In the genomic region with DNA sequence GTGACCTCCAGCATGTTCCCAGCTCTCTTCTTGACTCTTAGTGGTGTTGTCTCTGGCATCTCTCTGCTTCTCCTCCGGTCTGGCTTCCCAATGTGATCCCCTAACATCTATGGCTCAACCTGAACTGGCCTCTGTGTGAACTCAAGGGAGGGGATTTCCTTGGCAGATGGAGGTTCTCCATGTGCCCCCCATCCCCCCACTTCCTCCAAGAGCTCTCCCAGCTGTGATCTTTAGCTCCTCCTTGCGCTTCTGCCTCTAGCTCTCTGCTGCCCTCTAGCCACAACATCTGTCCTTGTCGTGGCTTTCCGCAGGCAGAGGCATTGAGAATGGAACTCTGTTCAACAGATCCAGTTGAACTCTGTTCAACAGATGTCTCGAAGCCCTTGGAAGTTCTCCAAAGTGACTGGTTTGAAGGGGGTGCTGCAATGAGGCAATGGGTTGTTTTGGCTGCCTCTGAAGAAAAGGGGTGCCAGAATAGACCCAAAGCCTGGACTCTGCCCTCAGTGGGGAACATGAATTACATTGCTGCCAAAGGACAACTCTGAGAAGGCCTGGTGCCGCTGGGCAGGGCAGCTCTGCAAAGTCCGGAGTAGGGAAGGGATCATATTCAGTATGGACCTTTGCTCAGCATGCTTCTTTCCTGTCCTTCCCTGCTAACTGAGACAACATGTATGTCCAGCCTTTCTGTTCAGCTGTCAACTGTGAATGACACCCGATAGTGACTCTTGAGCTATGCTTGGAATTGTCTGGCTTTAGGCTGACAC, we compare ENCODE assay signal across 8 cellular contexts.
DNase-seq lines count a peak whose midpoint lies in the region; ATAC-seq lines count a peak whose summit lies in the region.

No MANE protein-coding gene starts in this region.

- H3K4me3 Mint-ChIP-seq in activated CD4-positive, alpha-beta T cell treated with anti-CD3 and anti-CD28 coated beads, Interleukin-2, amount 10 ng/mL, durations not matched to agents 7 days and 5 days, result no peak overlapping the region

- no peaks in the 10 kb centered on the region for H3K9me3 Mint-ChIP-seq in activated CD4-positive, alpha-beta T cell treated with anti-CD3 and anti-CD28 coated beads, Interleukin-2, amount 10 ng/mL, durations not matched to agents 7 days and 5 days

- DNase-seq in AG08396 (ENCODE audit: low spot score) (peak; percentile 71), NCI-H526 treated with DMSO at 0.1 percent for 48 hours (lab: John Stamatoyannopoulos, UW) (peak; percentile 24), medulla oblongata (ENCODE audit: extremely low spot score) (peak; percentile 86)
- DNase-seq in activated CD4-positive, alpha-beta T cell treated with anti-CD3 and anti-CD28 coated beads, Interleukin-2, amount 10 ng/mL, durations not matched to agents 7 days and 5 days, result peak; percentile 67
- DNase-seq in effector CD4-positive, alpha-beta T cell, result peak; percentile 6
- DNase-seq in stimulated activated CD8-positive, alpha-beta memory T cell treated with anti-CD3 and anti-CD28 coated beads, Interleukin-4, amount 100 ng/mL, for 4 hours (ENCODE audit: low read depth in 2 of 2, low spot score in 1 of 2), result peak; percentile 8 to 19

- POLR2A ChIA-PET in activated CD4-positive, alpha-beta T cell treated with anti-CD3 and anti-CD28 coated beads, Interleukin-2, amount 10 ng/mL, durations not matched to agents 7 days and 5 days (lab: Charles Lee), result no interaction called here

- peaks cover 5% of the 10 kb centered on the region for H3K4me1 Mint-ChIP-seq in activated CD4-positive, alpha-beta T cell treated with anti-CD3 and anti-CD28 coated beads, Interleukin-2, amount 10 ng/mL, durations not matched to agents 7 days and 5 days

- peak; percentile 76 for ATAC-seq in GM18867 (IDR thresholded peaks at IDR 0.05; ENCODE audit: unreplicated experiment)
- ATAC-seq in HG03354 (IDR thresholded peaks at IDR 0.05; ENCODE audit: poor library complexity, severe bottlenecking, unreplicated experiment), result peak; percentile 93

- CTCF ChIA-PET in activated CD4-positive, alpha-beta T cell treated with anti-CD3 and anti-CD28 coated beads, Interleukin-2, amount 10 ng/mL, durations not matched to agents 7 days and 5 days (lab: Charles Lee), result interaction anchor here (0.5 to 1.7 kb wide), 14 partner anchors 8 to 368 kb away, joined by 3 to 6 read pairs (median 3); no protein-coding TSS in a partner anchor

- H3K36me3 Mint-ChIP-seq in activated CD4-positive, alpha-beta T cell treated with anti-CD3 and anti-CD28 coated beads, Interleukin-2, amount 10 ng/mL, durations not matched to agents 7 days and 5 days (ENCODE audit: low read depth), result no peaks in the 10 kb centered on the region

- peaks cover 2% of the 10 kb centered on the region for H3K27me3 Mint-ChIP-seq in activated CD4-positive, alpha-beta T cell treated with anti-CD3 and anti-CD28 coated beads, Interleukin-2, amount 10 ng/mL, durations not matched to agents 7 days and 5 days

- no peak overlapping the region for H3K27ac Mint-ChIP-seq in activated CD4-positive, alpha-beta T cell treated with anti-CD3 and anti-CD28 coated beads, Interleukin-2, amount 10 ng/mL, durations not matched to agents 7 days and 5 days

Comparison
In these comparisons a context has a peak if more than half of its experiments do, and no peak if none do; other contexts are left out.
1. Peak in every context shown above with its lines: DNase-seq and ATAC-seq.
2. DNase-seq: peak in every context shown above with its lines; median percentile 86 in medulla oblongata; 71 in AG08396; 67 in activated CD4-positive, alpha-beta T cell treated with anti-CD3 and anti-CD28 coated beads, Interleukin-2, amount 10 ng/mL, durations not matched to agents 7 days and 5 days; 24 in NCI-H526 treated with DMSO at 0.1 percent for 48 hours; 14 in stimulated activated CD8-positive, alpha-beta memory T cell treated with anti-CD3 and anti-CD28 coated beads, Interleukin-4, amount 100 ng/mL, for 4 hours; 6 in effector CD4-positive, alpha-beta T cell.